ENCODE assay signal across 1 cellular context in genomic region chr16:1782408-1783247, GRCh38.
TF ChIP-seq lines count a peak whose summit lies in the region.

NUBP2 (plus strand) TSS chr16:1782960; CDS start chr16:1783021, 61 bp downstream.
SPSB3 (minus strand) TSS chr16:1782571; CDS start chr16:1781483, 1,088 bp downstream.

TF ChIP-seq in GM12878, 131 proteins besides CTCF, POLR2A, EP300 and RAD21 (continued from another document and continues in another):
- TF ChIP-seq ZBTB11 (CRISPR knock-in tag; IDR thresholded peaks at IDR 0.05) (no peak), ATF7 (IDR thresholded peaks at IDR 0.05; ENCODE audit: low read depth) (peak; percentile 71), MYB (IDR thresholded peaks at IDR 0.05; ENCODE audit: borderline replicate concordance, low read depth, low read length) (no peak), GATAD2B (conservative IDR thresholded peaks at IDR 0.05; ENCODE audit: low read depth) (peak; percentile 88), IRF3 (IDR thresholded peaks at IDR 0.05) (peak; percentile 97), CREM (IDR thresholded peaks at IDR 0.05; ENCODE audit: low read depth) (peak; percentile 99), ZNF622 (IDR thresholded peaks at IDR 0.05) (no peak), HDAC2 (IDR thresholded peaks at IDR 0.05) (no peak), SMAD5 (IDR thresholded peaks at IDR 0.05; ENCODE audit: low read depth) (no peak), SUPT20H (IDR thresholded peaks at IDR 0.05; ENCODE audit: borderline replicate concordance, control insufficient read depth, low read depth, low read length) (no peak), NFIC (IDR thresholded peaks at IDR 0.05; ENCODE audit: low read depth, low read length) (no peak), IRF4 (IDR thresholded peaks at IDR 0.05; ENCODE audit: low read depth, low read length) (no peak), STAT3 (IDR thresholded peaks at IDR 0.05; ENCODE audit: low read depth, low read length) (no peak), RAD51 (IDR thresholded peaks at IDR 0.05) (no peak), FOS (IDR thresholded peaks at IDR 0.05; ENCODE audit: borderline replicate concordance, extremely low read depth, insufficient read length) (peak; percentile 86), SRF (IDR thresholded peaks at IDR 0.05; ENCODE audit: low read depth in 2 of 2, low read length in 2 of 2) (peak in 1 of 2 experiments; percentile 63; a peak in 1 of 4 replicates), ZNF207 (IDR thresholded peaks at IDR 0.05; ENCODE audit: borderline replicate concordance) (0 out of 2 replicates have a peak, but pooled peaks have one; percentile 67), FOXM1 (IDR thresholded peaks at IDR 0.05; ENCODE audit: low read depth, low read length) (no peak), POU2F2 (IDR thresholded peaks at IDR 0.05; ENCODE audit: borderline replicate concordance, low read depth, low read length) (peak; percentile 44; the same call in 1 of the 3 replicates), MXI1 (IDR thresholded peaks at IDR 0.05; ENCODE audit: low read depth, low read length) (no peak; the same call in none of the 2 replicates), JUND (IDR thresholded peaks at IDR 0.05; ENCODE audit: low read depth, low read length) (no peak), NFXL1 (IDR thresholded peaks at IDR 0.05; ENCODE audit: borderline replicate concordance) (0 out of 2 replicates have a peak, but pooled peaks have one; percentile 35), E2F8 (IDR thresholded peaks at IDR 0.05; ENCODE audit: low read depth, partially characterized antibody) (peak; percentile 81), SMARCA5 (IDR thresholded peaks at IDR 0.05) (0 out of 2 replicates have a peak, but pooled peaks have one; percentile 26), ZSCAN29 (IDR thresholded peaks at IDR 0.05) (no peak), SREBF1 (IDR thresholded peaks at IDR 0.05; ENCODE audit: low read length) (no peak), SUZ12 (IDR thresholded peaks at IDR 0.05; ENCODE audit: unreplicated experiment) (no peak), KDM1A (IDR thresholded peaks at IDR 0.05; ENCODE audit: borderline replicate concordance) (no peak), EZH2 (IDR thresholded peaks at IDR 0.05; ENCODE audit: borderline replicate concordance, control insufficient read depth, low read depth, low read length) (no peak), SIX5 (IDR thresholded peaks at IDR 0.05; ENCODE audit: low read depth, low read length, severe bottlenecking) (peak; percentile 46), ZBTB4 (CRISPR knock-in tag; IDR thresholded peaks at IDR 0.05) (no peak), ZNF217 (IDR thresholded peaks at IDR 0.05) (no peak), BMI1 (IDR thresholded peaks at IDR 0.05; ENCODE audit: borderline replicate concordance) (no peak), HCFC1 (IDR thresholded peaks at IDR 0.05; ENCODE audit: low read length) (peak; percentile 79), ATF2 (IDR thresholded peaks at IDR 0.05; ENCODE audit: low read length) (no peak), JUNB (IDR thresholded peaks at IDR 0.05) (no peak), ZBTB33 (IDR thresholded peaks at IDR 0.05) (no peak), RB1 (IDR thresholded peaks at IDR 0.05; ENCODE audit: borderline replicate concordance) (no peak), POLR2AphosphoS5 (IDR thresholded peaks at IDR 0.05; ENCODE audit: low read length) (peak; percentile 49; the same call in 1 of the 2 replicates), KAT2A (conservative IDR thresholded peaks at IDR 0.05; ENCODE audit: control insufficient read depth, low read depth, low read length) (no peak), ZNF384 (IDR thresholded peaks at IDR 0.05; ENCODE audit: borderline replicate concordance, low read depth, low read length) (no peak), KLF5 (IDR thresholded peaks at IDR 0.05; ENCODE audit: partially characterized antibody) (peak; percentile 95), MEF2B (IDR thresholded peaks at IDR 0.05; ENCODE audit: partially characterized antibody, poor library complexity, severe bottlenecking) (no peak), TARDBP (IDR thresholded peaks at IDR 0.05; ENCODE audit: borderline replicate concordance) (no peak), STAT1 (conservative IDR thresholded peaks at IDR 0.05) (no peak), BHLHE40 (IDR thresholded peaks at IDR 0.05; ENCODE audit: borderline replicate concordance in 1 of 2, low read depth in 2 of 2, low read length in 1 of 2) (peak; percentile 23 to 81; a peak in 2 of 4 replicates), ATF3 (IDR thresholded peaks at IDR 0.05; ENCODE audit: borderline replicate concordance, extremely low read depth, low read depth, low read length) (peak; percentile 44; the same call in 1 of the 2 replicates), RFX5 (IDR thresholded peaks at IDR 0.05; ENCODE audit: low read depth, low read length) (peak; percentile 43), ZNF24 (IDR thresholded peaks at IDR 0.05) (no peak), MAX (IDR thresholded peaks at IDR 0.05; ENCODE audit: low read depth, low read length) (peak; percentile 72), TCF12 (IDR thresholded peaks at IDR 0.05; ENCODE audit: low read depth, low read length) (no peak), CHD2 (IDR thresholded peaks at IDR 0.05; ENCODE audit: borderline replicate concordance, low read depth, low read length) (peak; percentile 98), HDGF (IDR thresholded peaks at IDR 0.05) (peak; percentile 90), ELK1 (IDR thresholded peaks at IDR 0.05; ENCODE audit: low read depth, low read length) (peak; percentile 65; the same call in 1 of the 2 replicates)
